Comparison of ENCODE assay signal across 24 cellular contexts in the genomic region with DNA sequence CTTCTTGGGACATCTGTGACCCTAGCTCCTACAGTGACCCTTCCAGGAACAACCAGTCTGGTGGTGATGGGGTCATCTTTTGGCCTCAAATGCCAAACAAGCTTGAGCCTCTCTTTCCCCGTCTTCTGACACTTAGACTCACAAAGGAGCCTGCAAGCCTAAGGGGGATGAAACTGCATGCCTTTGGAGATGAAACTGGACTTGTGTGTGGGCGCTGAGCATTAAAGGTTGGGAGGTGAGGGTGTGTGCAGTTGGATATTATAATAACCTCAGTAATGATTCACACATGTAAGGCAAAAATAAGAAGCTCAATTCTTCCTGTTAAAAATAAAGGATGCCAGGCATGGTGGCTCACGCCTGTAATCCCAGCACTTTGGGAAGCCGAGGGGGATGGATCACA. TPM values are rescaled to one million over a fixed set of nuclear protein-coding genes. Genes with fewer than 3 reads are reported as not detected.
"Had no signal": no experiment of that assay in that cellular context is flagged by ENCODE, and none has a peak within 500 bp of the region (broad histone marks: within the 10 kb centered on the region; RNA-seq: fewer than 3 reads in every experiment).

No MANE protein-coding gene starts in this region.

- H3K27ac ChIP-seq: dorsolateral prefrontal cortex, epithelial cell of prostate, heart left ventricle, neutrophil, right atrium auricular region, sigmoid colon, stomach had no signal

- H3K36me3 ChIP-seq: neutrophil, sigmoid colon had no signal

- H3K4me3 ChIP-seq: dorsolateral prefrontal cortex, heart left ventricle, mucosa of descending colon, right atrium auricular region, sigmoid colon, skin epidermis, stomach had no signal

- ATAC-seq: heart left ventricle; mucosa of descending colon; naive thymus-derived CD8-positive, alpha-beta T cell had no signal

- H3K9me3 Mint-ChIP-seq: naive thymus-derived CD8-positive, alpha-beta T cell had no signal

- H3K27me3 ChIP-seq: dorsolateral prefrontal cortex, heart left ventricle, neutrophil, right atrium auricular region, sigmoid colon, stomach had no signal

- H3K4me3 Mint-ChIP-seq: naive thymus-derived CD8-positive, alpha-beta T cell had no signal

- H3K9me3 ChIP-seq: heart left ventricle, mucosa of descending colon, neutrophil, right atrium auricular region, sigmoid colon, stomach had no signal

- H3K4me1 ChIP-seq: right atrium auricular region, stomach had no signal

- H3K27me3 Mint-ChIP-seq: naive thymus-derived CD8-positive, alpha-beta T cell had no signal

- DNase-seq: cortex of kidney; dorsolateral prefrontal cortex; effector memory CD4-positive, alpha-beta T cell; heart left ventricle; hippocampal formation; kidney glomerular epithelial cell; mucosa of descending colon; naive thymus-derived CD8-positive, alpha-beta T cell; posterior cingulate gyrus; sigmoid colon; stimulated activated CD4-positive, alpha-beta T cell treated with anti-CD3 and anti-CD28 coated beads, Interleukin-12 subunit alpha, Interleukin-12 subunit beta, amount 100 ng/mL, for 4 hours; stimulated activated naive CD4-positive, alpha-beta T cell; stomach; substantia nigra; trophoblast cell had no signal

RNA-seq across cellular contexts. Expression of a gene that starts 41.7 kb away (rescaled TPM):
- total RNA-seq: lung microvascular endothelial cell; naive thymus-derived CD8-positive, alpha-beta T cell; osteoblast had no signal

RNA-seq across cellular contexts. Expression of a gene that starts 45.0 kb away (rescaled TPM):
- total RNA-seq: chondrocyte, frontal cortex, lung microvascular endothelial cell, osteoblast, pulmonary artery endothelial cell, right atrium auricular region had no signal
